19 cellular contexts compared by ENCODE assay signal in genomic region chr21:33031152-33031551, GRCh38. TPM values are rescaled to one million over a fixed set of nuclear protein-coding genes. Genes with fewer than 3 reads are reported as not detected.
DNase-seq lines count a peak whose midpoint lies in the region; ATAC-seq and TF ChIP-seq lines count a peak whose summit lies in the region.
"Had no signal": no experiment of that assay in that cellular context is flagged by ENCODE, and none has a peak within 500 bp of the region (broad histone marks: within the 10 kb centered on the region; RNA-seq: fewer than 3 reads in every experiment).

No MANE protein-coding gene starts in this region.

- TF ChIP-seq CTCF in GM20000 (IDR thresholded peaks at IDR 0.05; ENCODE audit: extremely low read depth, missing control alignments) = no peak

- peak overlapping the region; percentile 52 for H3K27ac ChIP-seq in caudate nucleus (ENCODE audit: low read depth, low read length)
- peak overlapping the region; percentile 77 for H3K27ac ChIP-seq in substantia nigra (ENCODE audit: low read depth, low read length, poor library complexity, severe bottlenecking)
- H3K27ac ChIP-seq: BLaER1 treated with 17β-estradiol and CSF1 and Interleukin-3, amounts not matched to agents 10 nM and 100 nM; GM23248; HL-60 had no signal

- peak; percentile 15 for DNase-seq in GM20000 (ENCODE audit: low spot score)
- no peak for DNase-seq in caudate nucleus (lab: John Stamatoyannopoulos, UW)
- DNase-seq in mesenteric fat pad (ENCODE audit: low spot score) = peak; percentile 41
- DNase-seq in substantia nigra (lab: John Stamatoyannopoulos, UW) = peak in 2 of 49 donors; percentile 17 to 49
- DNase-seq in activated naive CD4-positive, alpha-beta T cell treated with anti-CD3 and anti-CD28 coated beads, Interleukin-2, amount 50 U/mL, for 16 hours = no peak
- DNase-seq: ACHN; Calu3; CD4-positive, CD25-positive, alpha-beta regulatory T cell; DMS153; DND-41; GDM1; GM23248; H7 had no signal

- ATAC-seq in GM21528 (IDR thresholded peaks at IDR 0.05; ENCODE audit: low FRiP score, unreplicated experiment) (no peak), GM21576 (IDR thresholded peaks at IDR 0.05; ENCODE audit: unreplicated experiment) (no peak)
- ATAC-seq: K562 had no signal

RNA-seq across cellular contexts. Expression of gene OLIG2, which starts 5.4 kb away (rescaled TPM):
- not detected for total RNA-seq in mesenteric fat pad
- total RNA-seq: Calu3; CD4-positive, CD25-positive, alpha-beta regulatory T cell; GM23248; K562 had no signal

RNA-seq across cellular contexts. Expression of gene OLIG1, which starts 38.8 kb away (rescaled TPM):
- not detected for total RNA-seq in mesenteric fat pad
- total RNA-seq: A172; Calu3; CD4-positive, CD25-positive, alpha-beta regulatory T cell; GM23248; K562 had no signal

Comparison
In these comparisons a context has a peak if more than half of its experiments do, and no peak if none do; other contexts are left out.
1. DNase-seq: peak in GM20000 (single experiment) and mesenteric fat pad (single experiment); none in caudate nucleus (0 of 61) and activated naive CD4-positive, alpha-beta T cell treated with anti-CD3 and anti-CD28 coated beads, Interleukin-2, amount 50 U/mL, for 16 hours (single experiment).